In the genomic region with DNA sequence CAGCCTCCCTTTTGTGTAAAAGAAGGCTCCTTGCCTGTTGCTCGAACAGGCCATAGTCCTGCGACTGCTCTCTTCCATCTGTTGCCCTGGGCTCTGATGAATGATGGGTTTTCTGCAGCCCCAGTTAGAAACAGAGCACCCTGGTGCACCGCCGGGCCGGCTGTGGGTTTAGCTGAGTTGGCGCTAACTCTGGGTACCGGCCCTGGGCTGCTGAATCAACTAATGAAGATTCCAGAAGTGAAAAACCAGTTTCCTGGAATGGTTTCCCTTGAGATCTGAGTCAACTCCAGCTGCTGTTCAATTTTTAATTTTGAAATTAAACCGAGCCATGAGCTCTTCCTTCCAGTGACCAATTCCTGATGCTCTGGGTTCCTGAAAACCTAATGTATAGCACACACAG, we compare ENCODE assay signal across 12 cellular contexts. TPM values are rescaled to one million over a fixed set of nuclear protein-coding genes. Genes with fewer than 3 reads are reported as not detected.
A peak's percentile ranks its signal among the peaks of the same experiment; 100 is the strongest.
DNase-seq lines count a peak whose midpoint lies in the region; ATAC-seq and TF ChIP-seq lines count a peak whose summit lies in the region.
"Had no signal": no experiment of that assay in that cellular context is flagged by ENCODE, and none has a peak within 500 bp of the region (broad histone marks: within the 10 kb centered on the region; RNA-seq: fewer than 3 reads in every experiment).

No MANE protein-coding gene starts in this region.

- peaks cover 18% of the 10 kb centered on the region for H3K27me3 Mint-ChIP-seq in brain

- DNase-seq in Daoy (ENCODE audit: low read depth) (peak; percentile 55), left lung (no peak), SW480 (ENCODE audit: low spot score) (no peak), NCI-H2171 (lab: John Stamatoyannopoulos, UW) (no peak)
- DNase-seq: effector memory CD4-positive, alpha-beta T cell; NCI-H524 treated with DMSO at 0.1 percent for 48 hours; spleen had no signal

- H3K27me3 ChIP-seq in left lung (peaks cover 0 to 39% of the 10 kb centered on the region in 2 donors), skeletal muscle tissue (ENCODE audit: control insufficient read depth in 3 of 3, insufficient read depth in 3 of 3, low read length in 3 of 3) (no peaks in the 10 kb centered on the region)
- H3K27me3 ChIP-seq: BLaER1 treated with 17β-estradiol and CSF1 and Interleukin-3, amounts not matched to agents 10 nM and 100 nM had no signal

- peaks cover 38% of the 10 kb centered on the region for H3K4me1 Mint-ChIP-seq in brain

- ATAC-seq in left lung: no peak
- ATAC-seq in GM21381 (IDR thresholded peaks at IDR 0.05; ENCODE audit: unreplicated experiment): no peak
- ATAC-seq in GM19023 (IDR thresholded peaks at IDR 0.05; ENCODE audit: unreplicated experiment): no peak

- no peak for TF ChIP-seq CTCF in brain (conservative IDR thresholded peaks at IDR 0.05)
- no peak for TF ChIP-seq CTCF in left lung (IDR thresholded peaks at IDR 0.05)

- H3K9ac ChIP-seq in skeletal muscle tissue (ENCODE audit: low read depth in 1 of 3, low read length in 3 of 3): no peak overlapping the region
- H3K9ac ChIP-seq: BLaER1 treated with 17β-estradiol and CSF1 and Interleukin-3, amounts not matched to agents 10 nM and 100 nM had no signal

- H3K9me3 Mint-ChIP-seq in brain: no peaks in the 10 kb centered on the region

- H3K27ac Mint-ChIP-seq in brain: peak overlapping the region in 3 of 5 experiments; percentile 29 to 87 (median 57)

- H3K27ac ChIP-seq in left lung (peak overlapping the region; percentile 48 to 88), skeletal muscle tissue (ENCODE audit: low read depth, low read length) (peak overlapping the region; percentile 45)
- H3K27ac ChIP-seq: BLaER1 treated with 17β-estradiol and CSF1 and Interleukin-3, amounts not matched to agents 10 nM and 100 nM; spleen had no signal

- peaks cover 6% of the 10 kb centered on the region for H3K36me3 Mint-ChIP-seq in brain

- peak overlapping the region in 2 of 5 experiments; percentile 31 to 35 for H3K4me3 Mint-ChIP-seq in brain

- intact Hi-C loops in left lung (cut with DNase I): no loop called here

- no peak overlapping the region for H3K4me3 ChIP-seq in left lung
- H3K4me3 ChIP-seq in skeletal muscle tissue (ENCODE audit: low read length in 3 of 3): peak overlapping the region in 1 of 3 donors; percentile 52
- H3K4me3 ChIP-seq: BLaER1 treated with 17β-estradiol and CSF1 and Interleukin-3, amounts not matched to agents 10 nM and 100 nM; spleen had no signal

- no peaks in the 10 kb centered on the region for H3K9me3 ChIP-seq in left lung
- H3K9me3 ChIP-seq in skeletal muscle tissue (ENCODE audit: control insufficient read depth in 3 of 3, low read length in 3 of 3): no peaks in the 10 kb centered on the region
- H3K9me3 ChIP-seq: BLaER1 treated with 17β-estradiol and CSF1 and Interleukin-3, amounts not matched to agents 10 nM and 100 nM; spleen had no signal

- H3K4me1 ChIP-seq in left lung: peaks cover 0 to 5% of the 10 kb centered on the region in 2 donors
- H3K4me1 ChIP-seq in skeletal muscle tissue (ENCODE audit: control insufficient read depth in 3 of 3, insufficient read depth in 3 of 3, low read length in 3 of 3): peaks cover 4 to 12% (median 11%) of the 10 kb centered on the region in 3 donors
- H3K4me1 ChIP-seq: spleen had no signal

- H3K36me3 ChIP-seq in left lung: no peaks in the 10 kb centered on the region
- no peaks in the 10 kb centered on the region for H3K36me3 ChIP-seq in skeletal muscle tissue (ENCODE audit: control insufficient read depth in 3 of 3, insufficient read depth in 3 of 3, low read length in 3 of 3)
- H3K36me3 ChIP-seq: BLaER1 treated with 17β-estradiol and CSF1 and Interleukin-3, amounts not matched to agents 10 nM and 100 nM; spleen had no signal

RNA-seq across cellular contexts. Expression of a gene that starts 5.7 kb away (rescaled TPM):
- 268 and 296 TPM in 2 replicates for total RNA-seq in Daoy (2014; rRNA removed; shearing (Covaris generic))
- 4.8 TPM for polyA plus RNA-seq in brain (ENCODE audit: insufficient read depth, low read depth, low replicate concordance)
- total RNA-seq in left lung (100 to 1,000 TPM; 598 to 868 TPM), skeletal muscle tissue (365 TPM)
